Comparison of ENCODE assay signal across 23 cellular contexts in the genomic region with DNA sequence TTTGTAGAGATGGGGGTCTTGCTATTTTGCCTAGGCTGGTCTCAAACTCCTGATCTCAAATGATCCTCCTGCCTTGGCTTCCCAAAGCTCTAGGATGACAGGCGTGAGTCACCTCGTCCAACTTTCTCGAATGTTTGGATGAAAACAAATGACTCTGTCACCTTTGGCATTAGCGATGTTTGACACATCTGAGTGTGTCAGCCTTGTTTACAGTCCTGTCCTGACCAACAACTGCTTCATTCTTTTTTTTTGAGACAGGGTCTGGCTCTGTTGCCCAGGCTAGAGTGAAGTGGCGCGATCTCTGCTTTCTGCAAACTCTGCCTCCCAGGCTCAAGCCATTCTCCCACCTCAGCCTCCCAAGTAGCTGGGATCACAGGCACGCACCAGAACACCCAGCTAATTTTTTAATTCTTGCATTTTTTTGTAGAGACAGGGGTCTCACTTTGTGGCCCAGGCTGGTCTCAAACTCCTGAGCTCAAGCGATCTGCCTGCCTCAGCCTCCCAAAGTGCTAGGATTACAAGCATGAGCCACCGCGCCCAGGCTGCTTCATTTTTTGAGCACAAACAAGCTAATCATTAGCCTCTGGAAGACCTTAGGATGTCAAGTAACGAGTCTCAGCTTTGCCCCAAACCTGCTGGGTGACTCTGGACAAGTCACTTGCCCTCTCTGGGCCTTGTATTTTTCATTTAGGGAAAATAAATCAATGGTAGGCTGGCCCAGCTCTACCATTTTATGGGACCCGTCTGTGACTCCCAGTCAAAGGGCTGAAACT. TPM values are rescaled to one million over a fixed set of nuclear protein-coding genes. Genes with fewer than 3 reads are reported as not detected.
DNase-seq lines count a peak whose midpoint lies in the region; ATAC-seq, FAIRE-seq and TF ChIP-seq lines count a peak whose summit lies in the region.
"Had no signal": no experiment of that assay in that cellular context is flagged by ENCODE, and none has a peak within 500 bp of the region (broad histone marks: within the 10 kb centered on the region; RNA-seq: fewer than 3 reads in every experiment).

No MANE protein-coding gene starts in this region.

- H3K4me2 ChIP-seq in PC-3 (ENCODE audit: low read length) (no peak overlapping the region), K562 (ENCODE audit: insufficient read depth, low read length) (no peak overlapping the region)
- H3K4me2 ChIP-seq: PC-9 had no signal

- no peaks in the 10 kb centered on the region for H3K36me3 Mint-ChIP-seq in activated T-cell treated with anti-CD3 and anti-CD28 coated beads, Interleukin-2, amount 50 U/mL, for 4 hours (ENCODE audit: insufficient read depth)
- H3K36me3 Mint-ChIP-seq: CD8-positive, alpha-beta memory T cell had no signal

- peak; percentile 23 for DNase-seq in PC-3
- DNase-seq in K562 (ENCODE audit: extremely low read depth in 1 of 4, low spot score in 3 of 4), result no peak
- DNase-seq in ovary, result no peak
- no peak for DNase-seq in transverse colon
- no peak for DNase-seq in activated T-cell treated with anti-CD3 and anti-CD28 coated beads, Interleukin-2, amount 50 U/mL, for 4 hours
- no peak for DNase-seq in NCI-H69 (lab: John Stamatoyannopoulos, UW)
- DNase-seq: ACHN; C1 segment of cervical spinal cord; CD8-positive, alpha-beta memory T cell; DND-41; GM23248; HCEC 1CT; KBM-7; NCI-H1048; NCI-H1436; NCI-H1930; NCI-H226; NCI-H524; PC-9 had no signal

- no peak for TF ChIP-seq RAD21 in K562 (CRISPR knock-in tag; conservative IDR thresholded peaks at IDR 0.05 in 1 of 2, IDR thresholded peaks at IDR 0.05 in 1 of 2)

- no peak for ATAC-seq in PC-3
- no peak for ATAC-seq in K562
- ATAC-seq in activated T-cell treated with anti-CD3 and anti-CD28 coated beads, Interleukin-2, amount 50 U/mL, for 4 hours, result no peak
- ATAC-seq in HG03571 (IDR thresholded peaks at IDR 0.05; ENCODE audit: unreplicated experiment), result no peak
- ATAC-seq: Right ventricle myocardium inferior had no signal

- H3K27me3 Mint-ChIP-seq in activated T-cell treated with anti-CD3 and anti-CD28 coated beads, Interleukin-2, amount 50 U/mL, for 4 hours (ENCODE audit: low read depth), result peaks cover 5% of the 10 kb centered on the region

- H3K9me2 ChIP-seq in PC-3 (replicated peaks; ENCODE audit: low read length), result no peaks in the 10 kb centered on the region

- in situ Hi-C loops in K562 (cut with MboI) (no loop called here), transverse colon (cut with MboI; ENCODE audit: low pct_ligation_motif_present in 1 of 4, low pct_unique_long_range_greater_than_20kb in 1 of 4, low sequenced_read_pairs in 3 of 4) (no loop called here)

- no peak for TF ChIP-seq EP300 in K562 (IDR thresholded peaks at IDR 0.05; ENCODE audit: low read length)
- no peak for TF ChIP-seq EP300 in ovary (IDR thresholded peaks at IDR 0.05)
- no peak for TF ChIP-seq EP300 in transverse colon (IDR thresholded peaks at IDR 0.05; ENCODE audit: low read depth)

- TF ChIP-seq POLR2A in K562 (conservative IDR thresholded peaks at IDR 0.05) (no peak), ovary (IDR thresholded peaks at IDR 0.05) (no peak), transverse colon (IDR thresholded peaks at IDR 0.05) (no peak)

- no peak overlapping the region for H2AFZ ChIP-seq in PC-3 (ENCODE audit: low read length)
- no peak overlapping the region for H2AFZ ChIP-seq in K562 (ENCODE audit: low read depth, low read length)
- H2AFZ ChIP-seq: GM23248, PC-9 had no signal

- no TSS peak for BruUV-seq in PC-3 (replicated peaks; lab: Mats Ljungman, UMichigan)
- BruUV-seq in K562 (replicated peaks; lab: Mats Ljungman, UMichigan), result no TSS peak

- H3K9ac ChIP-seq in PC-3 (ENCODE audit: low read length), result no peak overlapping the region
- no peak overlapping the region for H3K9ac ChIP-seq in K562 (ENCODE audit: insufficient read depth in 1 of 2, low read depth in 2 of 2, low read length in 2 of 2)
- H3K9ac ChIP-seq: GM23248 had no signal

- H3K79me2 ChIP-seq in PC-3 (ENCODE audit: low read length), result no peaks in the 10 kb centered on the region
- H3K79me2 ChIP-seq in K562 (ENCODE audit: control insufficient read depth, insufficient read depth, low read length), result no peaks in the 10 kb centered on the region

- no peak overlapping the region for H3K4me3 Mint-ChIP-seq in activated T-cell treated with anti-CD3 and anti-CD28 coated beads, Interleukin-2, amount 50 U/mL, for 4 hours
- H3K4me3 Mint-ChIP-seq: CD8-positive, alpha-beta memory T cell had no signal

- no peaks in the 10 kb centered on the region for H3K36me3 ChIP-seq in PC-3 (ENCODE audit: low read depth, low read length)
- no peaks in the 10 kb centered on the region for H3K36me3 ChIP-seq in K562 (ENCODE audit: control insufficient read depth, insufficient read depth, low read length)
- no peaks in the 10 kb centered on the region for H3K36me3 ChIP-seq in ovary
- no peaks in the 10 kb centered on the region for H3K36me3 ChIP-seq in transverse colon

- no peak for FAIRE-seq in K562 (lab: Jason Lieb, UNC)
- FAIRE-seq: G401.6 had no signal

- no peaks in the 10 kb centered on the region for H3K4me1 Mint-ChIP-seq in activated T-cell treated with anti-CD3 and anti-CD28 coated beads, Interleukin-2, amount 50 U/mL, for 4 hours (ENCODE audit: low read depth)
- H3K4me1 Mint-ChIP-seq: CD8-positive, alpha-beta memory T cell had no signal

- no peaks in the 10 kb centered on the region for H3K9me3 Mint-ChIP-seq in activated T-cell treated with anti-CD3 and anti-CD28 coated beads, Interleukin-2, amount 50 U/mL, for 4 hours
- H3K9me3 Mint-ChIP-seq: CD8-positive, alpha-beta memory T cell had no signal

- H3K4me1 ChIP-seq in PC-3 (ENCODE audit: insufficient read depth, low read length) (no peaks in the 10 kb centered on the region), K562 (replicated peaks in 1 of 2; ENCODE audit: control insufficient read depth in 2 of 2, insufficient read depth in 2 of 2, low read length in 2 of 2) (no peaks in the 10 kb centered on the region), ovary (ENCODE audit: insufficient read depth) (peaks cover 8% of the 10 kb centered on the region), transverse colon (peaks cover 0 to 3% (median 0%) of the 10 kb centered on the region in 4 donors)

- TF ChIP-seq CTCF in PC-3 (conservative IDR thresholded peaks at IDR 0.05; ENCODE audit: low read depth, low read length) (no peak), K562 (IDR thresholded peaks at IDR 0.05 in 2 of 3, conservative IDR thresholded peaks at IDR 0.05 in 1 of 3; ENCODE audit: insufficient read depth in 2 of 3, low read depth in 1 of 3, low read length in 3 of 3) (no peak), ovary (IDR thresholded peaks at IDR 0.05) (no peak), transverse colon (IDR thresholded peaks at IDR 0.05) (no peak)

- CTCF ChIA-PET in PC-3 (lab: Charles Lee) (no interaction called here), K562 (lab: Yijun Ruan, JAX; ENCODE audit: low intra/inter-chr PET ratio) (no interaction called here)

- intact Hi-C loops in PC-3 (cut with micrococcal nuclease), result no loop called here
- intact Hi-C loops in K562 (cut with micrococcal nuclease), result no loop called here
- intact Hi-C loops in ovary (cut with DNase I), result no loop called here
- intact Hi-C loops in transverse colon (cut with DNase I; ENCODE audit: low total_unique reads), result no loop called here

- 0 out of 2 replicates have a peak, but pooled peaks cover 3% of the 10 kb centered on the region for H3K27me3 ChIP-seq in PC-3 (ENCODE audit: low read length)
- H3K27me3 ChIP-seq in K562 (ENCODE audit: control insufficient read depth in 2 of 2, insufficient read depth in 2 of 2, low read length in 2 of 2), result peaks cover 27 to 72% of the 10 kb centered on the region in 2 experiments; a peak in 4 of 5 replicates
- H3K27me3 ChIP-seq in ovary, result no peaks in the 10 kb centered on the region
- H3K27me3 ChIP-seq in transverse colon, result peaks cover 6% of the 10 kb centered on the region

- POLR2A ChIA-PET in PC-3 (lab: Charles Lee; ENCODE audit: unreplicated experiment) (no interaction called here), K562 (lab: Yijun Ruan, JAX) (interaction anchor here (0.6 to 1.3 kb wide), 5 partner anchors 9 to 333 kb away, joined by 3 to 4 read pairs (median 4); no protein-coding TSS in a partner anchor)

- no peaks in the 10 kb centered on the region for H3K9me3 ChIP-seq in PC-3 (ENCODE audit: low read length)
- no peaks in the 10 kb centered on the region for H3K9me3 ChIP-seq in K562 (replicated peaks; ENCODE audit: control insufficient read depth, insufficient read depth, low read depth, low read length)
- H3K9me3 ChIP-seq in ovary, result no peaks in the 10 kb centered on the region
- H3K9me3 ChIP-seq in transverse colon, result no peaks in the 10 kb centered on the region

- H3F3A ChIP-seq in PC-3 (ENCODE audit: low read length, unreplicated experiment), result no peaks in the 10 kb centered on the region

- no peak overlapping the region for H3K27ac ChIP-seq in PC-3 (ENCODE audit: low read length)
- no peak overlapping the region for H3K27ac ChIP-seq in K562 (ENCODE audit: extremely low read depth, low read depth, low read length)
- no peak overlapping the region for H3K27ac ChIP-seq in ovary
- peak overlapping the region; percentile 55 to 92 (median 83) for H3K27ac ChIP-seq in transverse colon
- H3K27ac ChIP-seq: GM23248, PC-9 had no signal

- no peak overlapping the region for H3K4me3 ChIP-seq in PC-3 (ENCODE audit: low read length)
- no peak overlapping the region for H3K4me3 ChIP-seq in K562
- peak overlapping the region; percentile 9 for H3K4me3 ChIP-seq in ovary
- peak overlapping the region in 1 of 4 donors; percentile 7 for H3K4me3 ChIP-seq in transverse colon
- H3K4me3 ChIP-seq: GM23248, PC-9 had no signal

- H3K9me1 ChIP-seq in K562 (ENCODE audit: control insufficient read depth, insufficient read depth, low read length), result no peaks in the 10 kb centered on the region

- 24% methylated on average over 12 of the region's 12 CpGs for WGBS in K562 (ENCODE audit: insufficient coverage, low coverage, missing lambda C conversion rate)
- 75 to 88% (median 87%) methylated on average over 12 of the region's 12 CpGs for WGBS in ovary, 3 donors
- 66 to 67% methylated on average over 4 to 12 of the region's 12 CpGs for WGBS in transverse colon (ENCODE audit: low coverage in 1 of 2), 2 donors

- H4K20me1 ChIP-seq in PC-3 (ENCODE audit: low read length) (no peaks in the 10 kb centered on the region), K562 (replicated peaks; ENCODE audit: control insufficient read depth, insufficient read depth, low read length) (no peaks in the 10 kb centered on the region)

RNA-seq across cellular contexts. Expression of a gene that starts 7.4 kb away (rescaled TPM):
- total RNA-seq in PC-3 (2014; rRNA removed) (not detected in 2 replicates), K562 (2014; rRNA removed) (0.05 TPM in 1 of 2 replicates, not detected in the other), K562 (2014; rRNA removed; fragmentation: Illumina TruSeq; extraction: Trizol) (not detected in 2 replicates), K562 (2015; rRNA removed; fragmentation: Illumina TruSeq; extraction: Trizol) (not detected in 2 replicates), K562 (2021) (0.47 and 0.78 TPM in 2 replicates), ovary (100 to 1,000 TPM in 4 of 7 donors, 10 to 100 TPM in 3; 50.9 to 886 (median 263) TPM), transverse colon (1,000 to 10,000 TPM in 2 of 4 donors, 100 to 1,000 TPM in 2; 619 to 1,914 (median 1,058) TPM)
- total RNA-seq in K562 (2011; cell fraction: chromatin; rRNA removed; ENCODE audit: low replicate concordance), result not detected in 2 replicates
- not detected in 2 replicates for total RNA-seq in K562 (2011; cell fraction: nucleolus; rRNA removed)
- total RNA-seq in K562 (2011; cell fraction: nucleoplasm; rRNA removed), result 0.15 TPM in 1 of 2 replicates, not detected in the other
- polyA plus RNA-seq in K562 (2011; rRNA removed) (not detected in 2 replicates), K562 (2014; fragmentation: Illumina TruSeq; extraction: Trizol) (0.03 TPM in 1 of 2 replicates, not detected in the other), K562 (2014; fragmentation: Nextera tagmentation; extraction: Ambion mirVana) (under 1 TPM; 0.07 to 0.10 TPM), K562 (2014; rRNA removed) (0.04 TPM in 1 of 2 replicates, not detected in the other), ovary (1,000 to 10,000 TPM in 1 of 2 donors, 100 to 1,000 TPM in 1; 237 to 2,765 TPM)
- not detected in 2 replicates for polyA plus RNA-seq in K562 (2011; cell fraction: cytosol; rRNA removed)
- polyA plus RNA-seq in K562 (2011; cell fraction: nucleus; rRNA removed), result not detected in 2 replicates
- polyA plus RNA-seq in K562 (2012), result 0.21 and 0.22 TPM in 2 replicates
- polyA minus RNA-seq in K562 (2011; rRNA and poly(A)+ RNA removed), result not detected in 2 replicates
- not detected in 2 replicates for polyA minus RNA-seq in K562 (2011; cell fraction: cytosol; rRNA and poly(A)+ RNA removed)
- 0.11 TPM in 1 of 2 replicates, not detected in the other for polyA minus RNA-seq in K562 (2011; cell fraction: nucleus; rRNA and poly(A)+ RNA removed)
- under 1 TPM; 0.33 to 0.55 (median 0.33) TPM for total RNA-seq in activated T-cell treated with anti-CD3 and anti-CD28 coated beads, Interleukin-2, amount 50 U/mL, for 4 hours
- total RNA-seq: CD8-positive, alpha-beta memory T cell; GM23248; SK-MEL-5 had no signal

RNA-seq across cellular contexts. Expression of a gene that starts 39.0 kb away (rescaled TPM):
- total RNA-seq in PC-3 (2014; rRNA removed), result 25.9 and 37.0 TPM in 2 replicates
- 16.8 and 17.6 TPM in 2 replicates for total RNA-seq in K562 (2011; cell fraction: chromatin; rRNA removed; ENCODE audit: low replicate concordance)
- total RNA-seq in K562 (2011; cell fraction: nucleolus; rRNA removed), result 6.5 and 8.6 TPM in 2 replicates
- 16.4 and 23.5 TPM in 2 replicates for total RNA-seq in K562 (2011; cell fraction: nucleoplasm; rRNA removed)
- total RNA-seq in K562 (2014; rRNA removed), result 41.3 and 44.9 TPM in 2 replicates
- total RNA-seq in K562 (2014; rRNA removed; fragmentation: Illumina TruSeq; extraction: Trizol), result 102 and 119 TPM in 2 replicates
- total RNA-seq in K562 (2015; rRNA removed; fragmentation: Illumina TruSeq; extraction: Trizol), result 91.8 and 104 TPM in 2 replicates
- total RNA-seq in K562 (2021), result 61.2 and 74.2 TPM in 2 replicates
- 117 and 119 TPM in 2 replicates for polyA plus RNA-seq in K562 (2011; rRNA removed)
- 15.8 and 39.6 TPM in 2 replicates for polyA plus RNA-seq in K562 (2011; cell fraction: cytosol; rRNA removed)
- polyA plus RNA-seq in K562 (2011; cell fraction: nucleus; rRNA removed), result 12.5 and 15.1 TPM in 2 replicates
- polyA plus RNA-seq in K562 (2012), result 63.4 and 74.9 TPM in 2 replicates
- polyA plus RNA-seq in K562 (2014; fragmentation: Illumina TruSeq; extraction: Trizol), result 93.3 and 113 TPM in 2 replicates
- 100 to 1,000 TPM; 107 to 150 TPM for polyA plus RNA-seq in K562 (2014; fragmentation: Nextera tagmentation; extraction: Ambion mirVana)
- polyA plus RNA-seq in K562 (2014; rRNA removed), result 66.4 and 70.1 TPM in 2 replicates
- polyA minus RNA-seq in K562 (2011; rRNA and poly(A)+ RNA removed), result 62.0 and 96.6 TPM in 2 replicates
- 27.4 and 29.0 TPM in 2 replicates for polyA minus RNA-seq in K562 (2011; cell fraction: cytosol; rRNA and poly(A)+ RNA removed)
- 5.4 and 10.9 TPM in 2 replicates for polyA minus RNA-seq in K562 (2011; cell fraction: nucleus; rRNA and poly(A)+ RNA removed)
- 10 to 100 TPM; 23.4 to 41.3 (median 30.9) TPM for total RNA-seq in ovary
- 10 to 100 TPM; 26.8 to 44.4 TPM for polyA plus RNA-seq in ovary
- 10 to 100 TPM in 3 of 4 donors, 1 to 10 TPM in 1; 9.4 to 21.7 (median 20.8) TPM for total RNA-seq in transverse colon
- 10 to 100 TPM; 41.6 to 50.2 (median 44.6) TPM for total RNA-seq in activated T-cell treated with anti-CD3 and anti-CD28 coated beads, Interleukin-2, amount 50 U/mL, for 4 hours

Comparison
In these comparisons a context has a peak if more than half of its experiments do, and no peak if none do; other contexts are left out.
1. H3K27ac ChIP-seq: peak in transverse colon (4 of 4); none in PC-3 (single experiment), K562 (single experiment) and ovary (0 of 2).
2. RNA of a gene that starts 7.4 kb away (total RNA-seq): 619 to 1,914 TPM in transverse colon and 50.9 to 886 TPM in ovary; 0.33 to 0.55 TPM in activated T-cell treated with anti-CD3 and anti-CD28 coated beads, Interleukin-2, amount 50 U/mL, for 4 hours, 0.05 to 0.78 TPM in K562 and not detected in PC-3; every median in the first group is over 10 times any median in the second.